In the genomic region with DNA sequence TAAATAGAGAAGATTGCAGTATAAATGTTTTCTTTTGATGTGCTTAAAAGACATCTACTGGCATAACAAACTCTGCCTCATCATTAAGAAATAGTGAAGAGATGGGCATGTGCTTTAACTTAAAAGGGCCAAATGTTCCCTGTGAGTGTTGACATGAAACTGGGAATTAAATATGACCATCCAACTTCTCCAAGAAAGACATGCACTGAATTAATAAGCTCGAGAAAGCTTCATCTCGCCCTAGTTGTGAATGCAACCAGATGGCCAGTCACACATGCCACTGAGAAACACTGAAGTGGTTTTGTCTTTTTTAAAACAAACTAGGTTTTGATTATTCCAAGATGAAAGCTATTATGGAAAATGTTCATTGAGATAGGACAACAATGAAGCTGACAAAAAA, we compare ENCODE assay signal across 17 cellular contexts.
"Had no signal": no experiment of that assay in that cellular context is flagged by ENCODE, and none has a peak within 500 bp of the region (broad histone marks: within the 10 kb centered on the region; RNA-seq: fewer than 3 reads in every experiment).

No MANE protein-coding gene starts in this region.

- DNase-seq: activated CD4-positive, alpha-beta memory T cell treated with anti-CD3 and anti-CD28 coated beads, Interleukin-2, amount 10 ng/mL, durations not matched to agents 7 days and 5 days; activated CD4-positive, alpha-beta T cell treated with anti-CD3 and anti-CD28 coated beads for 1 hour; activated CD4-positive, alpha-beta T cell treated with anti-CD3 and anti-CD28 coated beads, Interleukin-2, amount 10 ng/mL, durations not matched to agents 7 days and 5 days; activated CD8-positive, alpha-beta memory T cell treated with anti-CD3 and anti-CD28 coated beads, Interleukin-2, amount 50 U/mL, for 48 hours; activated gamma-delta T cell treated with Interleukin-2 at 50 U/mL for 16 hours; activated naive CD8-positive, alpha-beta T cell treated with anti-CD3 and anti-CD28 coated beads, Interleukin-2, amount 50 U/mL, for 24 hours; activated T-cell treated with anti-CD3 and anti-CD28 coated beads, Interleukin-2, amount 50 U/mL, for 24 hours; esophagus squamous epithelium; naive thymus-derived CD4-positive, alpha-beta T cell; occipital lobe; stimulated activated CD4-positive, alpha-beta T cell treated with anti-CD3 and anti-CD28 coated beads, Interleukin-2, amount 100 ng/mL, for 48 hours; stimulated activated naive CD4-positive, alpha-beta T cell treated with Interleukin-2 at 50 U/mL for 16 hours; SW 1271; T-helper 9 cell; trophoblast cell had no signal

- H3K4me1 ChIP-seq: esophagus squamous epithelium had no signal

- H3K9me3 ChIP-seq: esophagus squamous epithelium, thoracic aorta had no signal

- H3K27ac ChIP-seq: epithelial cell of prostate, esophagus squamous epithelium, thoracic aorta had no signal

- H3K36me3 ChIP-seq: esophagus squamous epithelium, thoracic aorta had no signal

- H3K27me3 ChIP-seq: esophagus squamous epithelium had no signal

- H3K4me3 ChIP-seq: esophagus squamous epithelium, thoracic aorta had no signal
